In the genomic region with DNA sequence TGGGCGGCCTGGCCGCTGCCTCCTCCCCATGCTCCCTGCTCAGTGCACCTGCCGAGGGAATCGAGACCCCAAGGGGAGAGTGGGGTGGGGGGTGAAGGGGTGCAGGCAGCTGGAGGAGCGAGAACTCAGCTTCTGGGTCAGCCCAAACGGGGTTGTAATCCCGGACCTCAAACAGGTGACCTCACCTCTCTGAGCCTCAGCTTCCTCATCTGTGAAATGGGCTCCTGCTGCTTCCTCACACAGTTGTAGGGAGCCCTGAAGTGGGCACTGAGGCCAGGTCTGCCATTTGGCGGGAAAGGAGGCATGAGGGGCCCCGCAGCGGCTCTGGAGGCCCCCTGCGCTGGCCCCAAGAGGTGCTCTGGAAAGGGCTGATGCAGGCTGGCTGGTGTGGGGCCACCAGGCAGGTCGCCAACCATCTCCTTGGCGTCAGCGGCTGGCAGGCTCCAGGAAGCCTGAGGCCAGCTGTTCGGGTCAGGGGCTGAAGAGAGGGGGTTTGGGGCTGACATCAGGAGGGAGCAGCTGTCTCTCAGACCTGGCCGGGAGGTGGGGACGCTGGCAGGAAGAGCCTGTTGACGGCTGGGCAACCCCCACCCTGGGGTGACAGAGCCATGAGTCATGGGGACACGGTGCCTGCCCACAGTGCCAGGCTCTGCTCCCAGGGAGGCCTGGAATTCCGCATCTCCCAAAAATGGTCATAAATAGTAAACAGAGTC, we compare ENCODE assay signal across 10 cellular contexts.
A peak's percentile ranks its signal among the peaks of the same experiment; 100 is the strongest.
DNase-seq lines count a peak whose midpoint lies in the region.
"Had no signal": no experiment of that assay in that cellular context is flagged by ENCODE, and none has a peak within 500 bp of the region (broad histone marks: within the 10 kb centered on the region; RNA-seq: fewer than 3 reads in every experiment).

No MANE protein-coding gene starts in this region.

- DNase-seq in AG08395 (ENCODE audit: low spot score), result peak; percentile 92
- DNase-seq in EL, result peak; percentile 86
- no peak for DNase-seq in SK-N-MC (ENCODE audit: low read depth, low spot score)
- DNase-seq in glomerular visceral epithelial cell (ENCODE audit: extremely low spot score), result peak; percentile 93
- no peak for DNase-seq in Ammon's horn (ENCODE audit: low spot score)
- no peak for DNase-seq in putamen (ENCODE audit: low spot score)
- no peak for DNase-seq in NCI-H2196 (lab: John Stamatoyannopoulos, UW; ENCODE audit: unreplicated experiment)
- no peak for DNase-seq in NCI-H1105 (lab: John Stamatoyannopoulos, UW)
- DNase-seq: brain microvascular endothelial cell, NCI-H226 had no signal

- no peak overlapping the region for H3K4me3 ChIP-seq in SK-N-MC

- no peaks in the 10 kb centered on the region for H3K9me3 ChIP-seq in SK-N-MC (ENCODE audit: low read depth, low read length)

- peak overlapping the region; percentile 64 for H3K27ac ChIP-seq in SK-N-MC
- H3K27ac ChIP-seq: brain microvascular endothelial cell had no signal

- no peak overlapping the region for H3K9ac ChIP-seq in SK-N-MC (ENCODE audit: insufficient read length)

- H3K36me3 ChIP-seq in SK-N-MC (ENCODE audit: insufficient read depth, low read length), result no peaks in the 10 kb centered on the region
- H3K36me3 ChIP-seq: brain microvascular endothelial cell had no signal

Comparison
In these comparisons a context has a peak if more than half of its experiments do, and no peak if none do; other contexts are left out.
1. DNase-seq: peak in AG08395 (single experiment), EL (single experiment) and glomerular visceral epithelial cell (single experiment); none in SK-N-MC (single experiment), Ammon's horn (single experiment), putamen (single experiment), NCI-H2196 (single experiment) and NCI-H1105 (single experiment).